21 cellular contexts compared by ENCODE assay signal in the genomic region with DNA sequence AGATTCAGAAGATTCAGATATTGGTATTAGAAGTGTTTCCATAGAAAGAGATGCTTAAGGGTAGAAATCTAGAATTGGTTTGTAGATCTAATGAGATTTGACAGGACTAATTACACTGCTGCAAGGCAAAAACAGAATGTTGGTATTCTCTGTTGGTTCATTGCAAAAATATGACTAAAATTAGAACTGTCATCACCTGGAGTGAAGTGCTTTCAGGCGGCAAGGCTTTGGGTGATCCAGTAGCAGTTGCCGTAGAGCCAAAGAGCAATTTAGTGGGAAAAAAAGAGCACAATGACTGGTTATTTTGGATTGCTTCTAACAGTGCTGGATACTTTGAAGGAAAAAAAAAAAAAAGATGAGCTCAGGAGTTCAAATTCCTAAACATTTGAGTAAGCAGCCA.
"Had no signal": no experiment of that assay in that cellular context is flagged by ENCODE, and none has a peak within 500 bp of the region (broad histone marks: within the 10 kb centered on the region; RNA-seq: fewer than 3 reads in every experiment).

No MANE protein-coding gene starts in this region.

- H3K4me3 Mint-ChIP-seq: naive B cell, nephron, type B pancreatic cell had no signal

- H3K27ac ChIP-seq: gastroesophageal sphincter, left lung, pancreas, prostate gland, suprapubic skin, thyroid gland had no signal

- H3K4me2 ChIP-seq: smooth muscle cell had no signal

- DNase-seq: effector memory CD4-positive, alpha-beta T cell; foreskin fibroblast; glutamatergic neuron; islet precursor cell; left lung; mesenchymal stem cell; midbrain; naive B cell; occipital lobe; pancreas; stimulated activated CD4-positive, alpha-beta T cell treated with anti-CD3 and anti-CD28 coated beads, Interleukin-2, amount 100 ng/mL, for 48 hours; stimulated activated naive CD4-positive, alpha-beta T cell treated with Interleukin-2 at 50 U/mL for 16 hours; thyroid gland had no signal

- H3K4me3 ChIP-seq: gastroesophageal sphincter, left lung, lung, pancreas, prostate gland, smooth muscle cell, suprapubic skin, thyroid gland had no signal

- H3K27me3 Mint-ChIP-seq: naive B cell, type B pancreatic cell had no signal

- H3K9me3 Mint-ChIP-seq: nephron, type B pancreatic cell had no signal

- H3K36me3 ChIP-seq: gastroesophageal sphincter, left lung, pancreas, prostate gland, suprapubic skin, thyroid gland had no signal

- H3K27me3 ChIP-seq: gastroesophageal sphincter, left lung, pancreas, suprapubic skin, thyroid gland had no signal

- H3K9me3 ChIP-seq: gastroesophageal sphincter, left lung, pancreas, prostate gland, suprapubic skin, thyroid gland had no signal

- H3K4me1 ChIP-seq: gastroesophageal sphincter, left lung, pancreas, prostate gland, suprapubic skin, thyroid gland had no signal

- H3K4me1 Mint-ChIP-seq: nephron had no signal

- H3K36me3 Mint-ChIP-seq: naive B cell, type B pancreatic cell had no signal

- H3K27ac Mint-ChIP-seq: naive B cell, nephron, type B pancreatic cell had no signal

- ATAC-seq: esophagus mucosa, gastroesophageal sphincter, left lung, pancreas had no signal
